ENCODE assay signal across 6 cellular contexts in the genomic region with DNA sequence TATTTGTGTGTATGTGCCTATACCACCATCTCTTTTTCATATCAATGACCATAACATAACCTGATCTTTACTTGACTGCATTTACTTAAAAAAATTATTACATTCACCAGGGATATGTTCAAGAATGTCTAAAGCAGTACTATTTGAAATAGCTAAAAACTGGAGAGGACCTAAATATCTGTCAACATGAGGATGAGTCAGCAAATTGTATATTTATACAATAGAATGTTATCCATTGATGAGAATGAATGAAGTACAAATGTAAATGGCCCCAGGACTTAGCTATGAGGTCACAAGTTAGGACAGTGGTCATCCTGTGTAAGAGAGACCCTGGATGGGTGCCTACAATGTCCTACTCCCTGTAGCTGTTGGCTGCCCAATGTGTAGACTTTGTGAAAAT.
"Had no signal": no experiment of that assay in that cellular context is flagged by ENCODE, and none has a peak within 500 bp of the region (broad histone marks: within the 10 kb centered on the region; RNA-seq: fewer than 3 reads in every experiment).

No MANE protein-coding gene starts in this region.

- H2AFZ ChIP-seq: GM23338 had no signal

- DNase-seq: H9, HCEC 1CT, KG1 had no signal

- H3K4me2 ChIP-seq: GM23338 had no signal

- FAIRE-seq: H1, H54 had no signal

- ATAC-seq: GM23338 had no signal

- H3K4me3 ChIP-seq: GM23338 had no signal
